ENCODE assay signal across 9 cellular contexts in the genomic region with DNA sequence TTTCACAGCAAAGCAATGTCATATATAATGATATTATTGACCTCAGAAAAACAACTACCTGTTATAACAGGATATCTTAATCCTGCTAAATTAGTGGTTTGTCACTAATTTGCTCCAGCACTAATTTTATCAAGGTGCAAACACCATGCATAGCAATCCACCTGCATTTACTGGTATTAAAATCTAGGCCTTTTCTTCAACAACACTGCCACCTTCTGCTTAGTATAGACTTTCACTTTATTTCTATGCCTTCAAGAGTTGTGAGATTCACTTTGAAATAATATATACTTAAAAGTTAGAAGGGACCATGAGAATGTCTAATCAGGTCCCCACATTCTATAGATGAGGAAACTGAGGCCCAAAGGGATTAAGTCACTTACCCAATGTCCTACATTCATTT.
DNase-seq lines count a peak whose midpoint lies in the region; ATAC-seq, FAIRE-seq and TF ChIP-seq lines count a peak whose summit lies in the region.
"Had no signal": no experiment of that assay in that cellular context is flagged by ENCODE, and none has a peak within 500 bp of the region (broad histone marks: within the 10 kb centered on the region; RNA-seq: fewer than 3 reads in every experiment).

No MANE protein-coding gene starts in this region.

- TF ChIP-seq RAD21 in A549 (conservative IDR thresholded peaks at IDR 0.05 in 1 of 2, IDR thresholded peaks at IDR 0.05 in 1 of 2): peak; percentile 71 to 72

- no peaks in the 10 kb centered on the region for H3K4me1 ChIP-seq in A549

- no peak overlapping the region for H3K4me3 ChIP-seq in A549
- no peak overlapping the region for H3K4me3 ChIP-seq in fibroblast of the aortic adventitia (ENCODE audit: low read depth, low read length)

- intact Hi-C loops in posterior vena cava (cut with DNase I): no loop called here

- H3K4me2 ChIP-seq in A549: no peak overlapping the region

- H3K27ac ChIP-seq in A549: no peak overlapping the region

- no peaks in the 10 kb centered on the region for H3K9me3 ChIP-seq in A549

- no peak for FAIRE-seq in A549 (lab: Jason Lieb, UNC)
- FAIRE-seq: TTC549 had no signal

- CTCF ChIA-PET in A549 (lab: Yijun Ruan, JAX): interaction anchor here (0.9 to 2.3 kb wide), 4 partner anchors 521 to 533 kb away, joined by 5 to 14 read pairs (median 10); no protein-coding TSS in a partner anchor

- no peak for TF ChIP-seq EP300 in A549 (IDR thresholded peaks at IDR 0.05)

- ATAC-seq in A549 (peak; percentile 62 to 69; a peak in 3 of 6 replicates), GM18858 (IDR thresholded peaks at IDR 0.05; ENCODE audit: unreplicated experiment) (peak; percentile 43), HG03135 (IDR thresholded peaks at IDR 0.05; ENCODE audit: unreplicated experiment) (no peak)

- DNase-seq in A549 (ENCODE audit: low read depth in 1 of 2, low spot score in 1 of 2) (peak in 1 of 2 experiments; percentile 12), NCI-H748 (lab: John Stamatoyannopoulos, UW; ENCODE audit: unreplicated experiment) (peak; percentile 23), fibroblast of the aortic adventitia (ENCODE audit: low read depth) (peak; percentile 50), globus pallidus (ENCODE audit: low spot score) (no peak), posterior vena cava (ENCODE audit: low spot score) (no peak), activated gamma-delta T cell (lab: John Stamatoyannopoulos, UW) (no peak)

- POLR2A ChIA-PET in A549 (lab: Yijun Ruan, JAX): no interaction called here

- no peak for TF ChIP-seq POLR2A in A549 (IDR thresholded peaks at IDR 0.05; ENCODE audit: low read length)

- TF ChIP-seq CTCF in A549 (IDR thresholded peaks at IDR 0.05): peak; percentile 62
- peak; percentile 46 for TF ChIP-seq CTCF in fibroblast of the aortic adventitia (IDR thresholded peaks at IDR 0.05; ENCODE audit: insufficient read depth, low read length)

TF ChIP-seq in A549, 52 proteins besides CTCF, POLR2A, EP300 and RAD21:
- TF ChIP-seq NR3C1 (IDR thresholded peaks at IDR 0.05): no peak
- TF ChIP-seq SMC3 (IDR thresholded peaks at IDR 0.05): peak; percentile 47; the same call in 2 of the 3 replicates

Comparison
In these comparisons a context has a peak if more than half of its experiments do, and no peak if none do; other contexts are left out.
1. DNase-seq: peak in NCI-H748 (single experiment) and fibroblast of the aortic adventitia (single experiment); none in globus pallidus (single experiment), posterior vena cava (single experiment) and activated gamma-delta T cell (single experiment).